8 cellular contexts compared by ENCODE assay signal in genomic region chr1:16215882-16216753, GRCh38. TPM values are rescaled to one million over a fixed set of nuclear protein-coding genes. Genes with fewer than 3 reads are reported as not detected.
A peak's percentile ranks its signal among the peaks of the same experiment; 100 is the strongest.
DNase-seq lines count a peak whose midpoint lies in the region; ATAC-seq, FAIRE-seq and TF ChIP-seq lines count a peak whose summit lies in the region.

No MANE protein-coding gene starts in this region.

- H3K27ac Mint-ChIP-seq in activated CD4-positive, alpha-beta T cell treated with anti-CD3 and anti-CD28 coated beads, Interleukin-2, amount 10 ng/mL, durations not matched to agents 24 days and 14 days, result no peak overlapping the region

- peaks cover 0 to 15% (median 0%) of the 10 kb centered on the region in 45 donors for H3K27me3 ChIP-seq in dorsolateral prefrontal cortex

- TF ChIP-seq CTCF in dorsolateral prefrontal cortex (IDR thresholded peaks at IDR 0.05 in 54 of 56, conservative IDR thresholded peaks at IDR 0.05 in 2 of 56; ENCODE audit: low read depth in 1 of 56, partially characterized antibody in 56 of 56), result no peak

- ATAC-seq in HG02870 (IDR thresholded peaks at IDR 0.05; ENCODE audit: unreplicated experiment), result no peak

- peaks cover 10% of the 10 kb centered on the region for H3K27me3 Mint-ChIP-seq in activated CD4-positive, alpha-beta T cell treated with anti-CD3 and anti-CD28 coated beads, Interleukin-2, amount 10 ng/mL, durations not matched to agents 24 days and 14 days

- H3K4me3 Mint-ChIP-seq in activated CD4-positive, alpha-beta T cell treated with anti-CD3 and anti-CD28 coated beads, Interleukin-2, amount 10 ng/mL, durations not matched to agents 24 days and 14 days, result peak overlapping the region; percentile 88

- no peaks in the 10 kb centered on the region for H3K36me3 Mint-ChIP-seq in activated CD4-positive, alpha-beta T cell treated with anti-CD3 and anti-CD28 coated beads, Interleukin-2, amount 10 ng/mL, durations not matched to agents 24 days and 14 days (ENCODE audit: low read depth)

- intact Hi-C loops in activated CD4-positive, alpha-beta T cell treated with anti-CD3 and anti-CD28 coated beads, Interleukin-2, amount 10 ng/mL, durations not matched to agents 24 days and 14 days (cut with micrococcal nuclease), result no loop called here
- intact Hi-C loops in dorsolateral prefrontal cortex (cut with DNase I), result no loop called here

- H3K4me3 ChIP-seq in dorsolateral prefrontal cortex, result peak overlapping the region in 58 of 59 donors; percentile 16 to 72 (median 55)

- no peak overlapping the region for H3K27ac ChIP-seq in dorsolateral prefrontal cortex

- peaks cover 24% of the 10 kb centered on the region for H3K4me1 Mint-ChIP-seq in activated CD4-positive, alpha-beta T cell treated with anti-CD3 and anti-CD28 coated beads, Interleukin-2, amount 10 ng/mL, durations not matched to agents 24 days and 14 days

- H3K9me3 Mint-ChIP-seq in activated CD4-positive, alpha-beta T cell treated with anti-CD3 and anti-CD28 coated beads, Interleukin-2, amount 10 ng/mL, durations not matched to agents 24 days and 14 days, result no peaks in the 10 kb centered on the region

- peak; percentile 86 for FAIRE-seq in GM19239 (lab: Jason Lieb, UNC)

- DNase-seq in GM19239 (ENCODE audit: insufficient read length, low spot score) (peak; percentile 63), NCI-H1930 (lab: John Stamatoyannopoulos, UW) (peak; percentile 31 to 47), dorsolateral prefrontal cortex (peak in 8 of 10 donors; percentile 36 to 70 (median 60)), left kidney (ENCODE audit: low read depth, low spot score) (peak; percentile 97), NCI-H510A treated with DMSO at 0.1 percent for 48 hours (lab: John Stamatoyannopoulos, UW) (no peak)
- peak; percentile 89 for DNase-seq in activated CD4-positive, alpha-beta T cell treated with anti-CD3 and anti-CD28 coated beads, Interleukin-2, amount 10 ng/mL, durations not matched to agents 24 days and 14 days
- DNase-seq in stimulated activated CD4-positive, alpha-beta T cell treated with anti-CD3 and anti-CD28 coated beads, Interleukin-15, amount 100 ng/mL, for 24 hours, result peak; percentile 77

RNA-seq across cellular contexts. Expression of gene ARHGEF19, which starts 3.7 kb away (rescaled TPM):
- total RNA-seq in activated CD4-positive, alpha-beta T cell treated with anti-CD3 and anti-CD28 coated beads, Interleukin-2, amount 10 ng/mL, durations not matched to agents 24 days and 14 days, result 8.5 and 8.8 TPM in 2 replicates
- 1 to 10 TPM in 92 of 120 experiments, under 1 TPM in 28; 0.25 to 6.1 (median 1.6) TPM for total RNA-seq in dorsolateral prefrontal cortex

RNA-seq across cellular contexts. Expression of gene CPLANE2, which starts 20.9 kb away (rescaled TPM):
- total RNA-seq in activated CD4-positive, alpha-beta T cell treated with anti-CD3 and anti-CD28 coated beads, Interleukin-2, amount 10 ng/mL, durations not matched to agents 24 days and 14 days, result 4.8 and 6.1 TPM in 2 replicates
- 10 to 100 TPM in 117 of 120 experiments, 1 to 10 TPM in 3; 8.3 to 46.2 (median 18.1) TPM for total RNA-seq in dorsolateral prefrontal cortex
